8 cellular contexts compared by ENCODE assay signal in the genomic region with DNA sequence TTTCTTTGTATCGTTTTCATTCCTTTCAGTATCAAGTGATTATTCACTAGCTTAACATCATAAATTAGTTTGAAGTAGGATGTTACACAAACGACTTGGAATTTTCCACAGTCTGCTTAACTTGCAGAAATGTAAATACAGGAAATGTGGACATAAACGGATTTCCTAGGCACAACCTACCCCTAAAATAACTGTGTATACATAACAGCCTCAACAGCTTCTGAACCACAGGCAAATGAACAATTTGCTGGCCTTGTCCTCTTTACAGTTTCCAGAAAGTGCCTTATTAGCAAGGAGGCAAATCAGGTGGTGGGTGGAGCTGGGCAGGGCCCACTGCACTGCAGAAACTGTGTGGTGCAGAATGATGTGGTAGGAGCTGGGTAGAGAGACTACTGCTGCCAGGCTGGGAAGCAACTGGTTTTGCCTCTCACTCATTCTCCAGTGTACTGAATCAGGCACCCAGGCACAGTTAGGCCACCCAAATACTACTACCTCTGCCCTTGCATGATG. TPM values are rescaled to one million over a fixed set of nuclear protein-coding genes. Genes with fewer than 3 reads are reported as not detected.
DNase-seq lines count a peak whose midpoint lies in the region; ATAC-seq, FAIRE-seq and TF ChIP-seq lines count a peak whose summit lies in the region.

No MANE protein-coding gene starts in this region.

- no peaks in the 10 kb centered on the region for H3K36me3 ChIP-seq in right atrium auricular region
- no peaks in the 10 kb centered on the region for H3K36me3 ChIP-seq in Peyer's patch
- H3K36me3 ChIP-seq in vagina: no peaks in the 10 kb centered on the region

- H3K4me3 Mint-ChIP-seq in activated CD8-positive, alpha-beta T cell treated with anti-CD3 and anti-CD28 coated beads for 36 hours: no peak overlapping the region

- intact Hi-C loops in Right ventricle myocardium superior (cut with DNase I) (no loop called here), left cardiac atrium (cut with DNase I) (no loop called here), vagina (cut with DNase I) (no loop called here)
- intact Hi-C loops in activated CD8-positive, alpha-beta T cell treated with anti-CD3 and anti-CD28 coated beads for 36 hours (cut with micrococcal nuclease): no loop called here

- CTCF ChIA-PET in activated CD8-positive, alpha-beta T cell treated with anti-CD3 and anti-CD28 coated beads for 36 hours (lab: Charles Lee): interaction anchor here (1.0 to 1.4 kb wide), 3 partner anchors 21 to 118 kb away, joined by 3 read pairs; no protein-coding TSS in a partner anchor

- no peaks in the 10 kb centered on the region for H3K9me3 Mint-ChIP-seq in activated CD8-positive, alpha-beta T cell treated with anti-CD3 and anti-CD28 coated beads for 36 hours

- H3K4me3 ChIP-seq in right atrium auricular region (no peak overlapping the region), Peyer's patch (no peak overlapping the region), vagina (peak overlapping the region in 1 of 2 donors; percentile 5)

- no peaks in the 10 kb centered on the region for H3K4me1 Mint-ChIP-seq in activated CD8-positive, alpha-beta T cell treated with anti-CD3 and anti-CD28 coated beads for 36 hours (ENCODE audit: low read depth)

- no peak overlapping the region for H3K27ac Mint-ChIP-seq in activated CD8-positive, alpha-beta T cell treated with anti-CD3 and anti-CD28 coated beads for 36 hours

- H3K27ac ChIP-seq in right atrium auricular region: no peak overlapping the region
- peak overlapping the region; percentile 21 to 78 (median 62) for H3K27ac ChIP-seq in Peyer's patch
- peak overlapping the region; percentile 74 for H3K27ac ChIP-seq in vagina

- H3K4me1 ChIP-seq in right atrium auricular region: peaks cover 0 to 6% of the 10 kb centered on the region in 2 donors
- H3K4me1 ChIP-seq in Peyer's patch: no peaks in the 10 kb centered on the region
- H3K4me1 ChIP-seq in vagina: peaks cover 11% of the 10 kb centered on the region

- POLR2A ChIA-PET in activated CD8-positive, alpha-beta T cell treated with anti-CD3 and anti-CD28 coated beads for 36 hours (lab: Charles Lee): no interaction called here

- no peak for FAIRE-seq in D721Med (lab: Jason Lieb, UNC)

- H3K27me3 Mint-ChIP-seq in activated CD8-positive, alpha-beta T cell treated with anti-CD3 and anti-CD28 coated beads for 36 hours: no peaks in the 10 kb centered on the region

- no peaks in the 10 kb centered on the region for H3K36me3 Mint-ChIP-seq in activated CD8-positive, alpha-beta T cell treated with anti-CD3 and anti-CD28 coated beads for 36 hours (ENCODE audit: low read depth)

- TF ChIP-seq CTCF in right atrium auricular region (IDR thresholded peaks at IDR 0.05) (no peak), Peyer's patch (IDR thresholded peaks at IDR 0.05) (no peak), vagina (IDR thresholded peaks at IDR 0.05) (no peak), D721Med (IDR thresholded peaks at IDR 0.05; ENCODE audit: insufficient read depth, missing control alignments) (no peak)
- no peak for TF ChIP-seq CTCF in activated CD8-positive, alpha-beta T cell treated with anti-CD3 and anti-CD28 coated beads for 36 hours (IDR thresholded peaks at IDR 0.05)

- peak; percentile 51 for ATAC-seq in Right ventricle myocardium superior (ENCODE audit: poor library complexity)
- ATAC-seq in HG03066 (IDR thresholded peaks at IDR 0.05; ENCODE audit: low read depth, unreplicated experiment): peak; percentile 84
- peak; percentile 15 to 74 for ATAC-seq in left cardiac atrium
- no peak for ATAC-seq in activated CD8-positive, alpha-beta T cell treated with anti-CD3 and anti-CD28 coated beads for 36 hours

- H3K9me3 ChIP-seq in right atrium auricular region (no peaks in the 10 kb centered on the region), Peyer's patch (no peaks in the 10 kb centered on the region), vagina (no peaks in the 10 kb centered on the region)

- DNase-seq in Right ventricle myocardium superior (peak; percentile 59), right atrium auricular region (ENCODE audit: low spot score) (no peak), Peyer's patch (peak in 2 of 3 donors; percentile 34 to 68), left cardiac atrium (no peak), vagina (ENCODE audit: extremely low spot score in 2 of 2) (no peak), D721Med (ENCODE audit: insufficient read length, low spot score) (no peak)
- DNase-seq in activated CD8-positive, alpha-beta T cell treated with anti-CD3 and anti-CD28 coated beads for 36 hours: no peak

- no peak for TF ChIP-seq POLR2A in Peyer's patch (IDR thresholded peaks at IDR 0.05)
- TF ChIP-seq POLR2A in vagina (IDR thresholded peaks at IDR 0.05): no peak

- H3K27me3 ChIP-seq in right atrium auricular region (no peaks in the 10 kb centered on the region), Peyer's patch (no peaks in the 10 kb centered on the region), vagina (no peaks in the 10 kb centered on the region)

RNA-seq across cellular contexts. Expression of a gene that starts 14.1 kb away (rescaled TPM):
- total RNA-seq in Right ventricle myocardium superior (5.0 TPM), right atrium auricular region (10 to 100 TPM in 1 of 2 donors, 1 to 10 TPM in 1; 3.9 to 12.7 TPM), Peyer's patch (1 to 10 TPM; 3.2 to 7.4 (median 5.7) TPM), left cardiac atrium (10 to 100 TPM in 1 of 2 donors, 1 to 10 TPM in 1; 9.4 to 14.2 TPM), vagina (18.9 TPM)
- total RNA-seq in activated CD8-positive, alpha-beta T cell treated with anti-CD3 and anti-CD28 coated beads for 36 hours: 1 to 10 TPM; 3.8 to 4.3 TPM

Comparison
In these comparisons a context has a peak if more than half of its experiments do, and no peak if none do; other contexts are left out.
1. DNase-seq: peak in Right ventricle myocardium superior (single experiment) and Peyer's patch (2 of 3); none in right atrium auricular region (single experiment), left cardiac atrium (single experiment), vagina (0 of 2), D721Med (single experiment) and activated CD8-positive, alpha-beta T cell treated with anti-CD3 and anti-CD28 coated beads for 36 hours (single experiment).
2. H3K27ac ChIP-seq: peak in Peyer's patch (4 of 4) and vagina (single experiment); none in right atrium auricular region (0 of 2).